Comparison of ENCODE assay signal across 1 cellular context in the genomic region with DNA sequence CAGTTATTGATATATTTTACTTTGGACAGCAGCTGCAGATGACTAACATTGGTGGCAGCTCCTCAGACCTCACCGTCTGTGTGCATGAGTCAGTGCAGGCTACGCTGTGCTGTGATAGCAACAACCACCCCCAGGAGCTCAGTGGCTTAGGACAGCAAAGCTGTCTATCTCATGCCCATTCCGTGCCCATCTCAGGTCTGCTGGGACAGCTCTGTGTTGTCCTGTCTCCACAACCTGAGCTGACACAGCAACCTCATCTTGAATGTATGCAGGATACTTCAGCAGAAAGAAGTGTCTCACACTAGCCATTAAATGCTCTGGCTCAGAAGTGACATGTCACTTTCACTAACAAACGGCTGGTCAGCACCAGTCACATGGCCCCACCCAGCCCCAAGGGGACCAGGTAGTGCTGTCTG.
TF ChIP-seq lines count a peak whose summit lies in the region.

No MANE protein-coding gene starts in this region.

TF ChIP-seq in SK-N-SH, 30 proteins besides CTCF, POLR2A, EP300 and RAD21 (continued from another document):
- TF ChIP-seq, protein P1, sequence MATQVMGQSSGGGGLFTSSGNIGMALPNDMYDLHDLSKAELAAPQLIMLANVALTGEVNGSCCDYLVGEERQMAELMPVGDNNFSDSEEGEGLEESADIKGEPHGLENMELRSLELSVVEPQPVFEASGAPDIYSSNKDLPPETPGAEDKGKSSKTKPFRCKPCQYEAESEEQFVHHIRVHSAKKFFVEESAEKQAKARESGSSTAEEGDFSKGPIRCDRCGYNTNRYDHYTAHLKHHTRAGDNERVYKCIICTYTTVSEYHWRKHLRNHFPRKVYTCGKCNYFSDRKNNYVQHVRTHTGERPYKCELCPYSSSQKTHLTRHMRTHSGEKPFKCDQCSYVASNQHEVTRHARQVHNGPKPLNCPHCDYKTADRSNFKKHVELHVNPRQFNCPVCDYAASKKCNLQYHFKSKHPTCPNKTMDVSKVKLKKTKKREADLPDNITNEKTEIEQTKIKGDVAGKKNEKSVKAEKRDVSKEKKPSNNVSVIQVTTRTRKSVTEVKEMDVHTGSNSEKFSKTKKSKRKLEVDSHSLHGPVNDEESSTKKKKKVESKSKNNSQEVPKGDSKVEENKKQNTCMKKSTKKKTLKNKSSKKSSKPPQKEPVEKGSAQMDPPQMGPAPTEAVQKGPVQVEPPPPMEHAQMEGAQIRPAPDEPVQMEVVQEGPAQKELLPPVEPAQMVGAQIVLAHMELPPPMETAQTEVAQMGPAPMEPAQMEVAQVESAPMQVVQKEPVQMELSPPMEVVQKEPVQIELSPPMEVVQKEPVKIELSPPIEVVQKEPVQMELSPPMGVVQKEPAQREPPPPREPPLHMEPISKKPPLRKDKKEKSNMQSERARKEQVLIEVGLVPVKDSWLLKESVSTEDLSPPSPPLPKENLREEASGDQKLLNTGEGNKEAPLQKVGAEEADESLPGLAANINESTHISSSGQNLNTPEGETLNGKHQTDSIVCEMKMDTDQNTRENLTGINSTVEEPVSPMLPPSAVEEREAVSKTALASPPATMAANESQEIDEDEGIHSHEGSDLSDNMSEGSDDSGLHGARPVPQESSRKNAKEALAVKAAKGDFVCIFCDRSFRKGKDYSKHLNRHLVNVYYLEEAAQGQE (IDR thresholded peaks at IDR 0.05; ENCODE audit: low read depth, low read length) = peak; percentile 85
- TF ChIP-seq SMC3 (IDR thresholded peaks at IDR 0.05; ENCODE audit: low read depth, low read length) = no peak
TF ChIP-seq in SK-N-SH: peak in this region for 4.
